Comparison of ENCODE assay signal across 25 cellular contexts in genomic region chr2:217049931-217050330, GRCh38.
DNase-seq lines count a peak whose midpoint lies in the region; ATAC-seq and TF ChIP-seq lines count a peak whose summit lies in the region.
"Had no signal": no experiment of that assay in that cellular context is flagged by ENCODE, and none has a peak within 500 bp of the region (broad histone marks: within the 10 kb centered on the region; RNA-seq: fewer than 3 reads in every experiment).

No MANE protein-coding gene starts in this region.

- H3K27ac ChIP-seq in BLaER1 = no peak overlapping the region
- H3K27ac ChIP-seq in GM23338 (ENCODE audit: low read depth) = no peak overlapping the region
- H3K27ac ChIP-seq in CD8-positive, alpha-beta T cell (ENCODE audit: low read depth, low read length) = no peak overlapping the region
- no peak overlapping the region for H3K27ac ChIP-seq in mammary epithelial cell (ENCODE audit: insufficient read depth, low read depth, low read length)
- H3K27ac ChIP-seq: RWPE1 had no signal

- H3K79me2 ChIP-seq in GM23338 (replicated peaks; ENCODE audit: insufficient read depth) (no peaks in the 10 kb centered on the region), mammary epithelial cell (ENCODE audit: insufficient read depth, low read length) (no peaks in the 10 kb centered on the region)

- in situ Hi-C loops in mammary epithelial cell (cut with MboI; ENCODE audit: low sequenced_read_pairs in 2 of 2) = no loop called here

- 83% methylated on average over 3 of the region's 3 CpGs for WGBS in mammary epithelial cell (ENCODE audit: low coverage, missing lambda C conversion rate)

- H3K27ac Mint-ChIP-seq in GM23338 (peak overlapping the region; percentile 11; the same call in 1 of the 2 replicates), neural crest cell (ENCODE audit: unreplicated experiment) (peak overlapping the region; percentile 97)
- H3K27ac Mint-ChIP-seq in CD8-positive, alpha-beta T cell = no peak overlapping the region
- H3K27ac Mint-ChIP-seq in activated T-helper 17 cell treated with anti-CD3 and anti-CD28 coated beads, Interleukin-2, amount 50 U/mL, for 72 hours = no peak overlapping the region
- H3K27ac Mint-ChIP-seq: activated CD4-positive, alpha-beta T cell treated with anti-CD3 and anti-CD28 coated beads for 36 hours; activated naive CD8-positive, alpha-beta T cell treated with anti-CD3 and anti-CD28 coated beads, Interleukin-2, amount 10 ng/mL, durations not matched to agents 7 days and 5 days; activated T-helper 2 cell treated with anti-CD3 and anti-CD28 coated beads, Interferon-gamma antibody, Interleukin-2, Interleukin-4, amounts not matched to agents 10 μg/mL and 5 μg/mL and 100 μg/mL, durations not matched to agents 14 hours and 24 hours and 36 hours; memory B cell; naive B cell had no signal

- no peak overlapping the region for H2AFZ ChIP-seq in GM23338
- no peak overlapping the region for H2AFZ ChIP-seq in mammary epithelial cell (ENCODE audit: low read depth, low read length)

- H3K27me3 Mint-ChIP-seq in GM23338 (ENCODE audit: insufficient read depth, low read depth, poor library complexity) = no peaks in the 10 kb centered on the region
- no peaks in the 10 kb centered on the region for H3K27me3 Mint-ChIP-seq in neural crest cell (ENCODE audit: low read depth)
- H3K27me3 Mint-ChIP-seq in CD8-positive, alpha-beta T cell (ENCODE audit: low read depth) = no peaks in the 10 kb centered on the region
- peaks cover 33% of the 10 kb centered on the region for H3K27me3 Mint-ChIP-seq in activated T-helper 17 cell treated with anti-CD3 and anti-CD28 coated beads, Interleukin-2, amount 50 U/mL, for 72 hours

- no peaks in the 10 kb centered on the region for H3K36me3 ChIP-seq in BLaER1
- H3K36me3 ChIP-seq in GM23338 (ENCODE audit: insufficient read depth) = no peaks in the 10 kb centered on the region
- no peaks in the 10 kb centered on the region for H3K36me3 ChIP-seq in CD8-positive, alpha-beta T cell (ENCODE audit: insufficient read depth, low read length)
- H3K36me3 ChIP-seq in mammary epithelial cell (ENCODE audit: insufficient read depth, low read length) = no peaks in the 10 kb centered on the region
- H3K36me3 ChIP-seq: transverse colon had no signal

- H3K9me3 ChIP-seq in BLaER1 = 0 out of 2 replicates have a peak, but pooled peaks cover 7% of the 10 kb centered on the region
- H3K9me3 ChIP-seq in CD8-positive, alpha-beta T cell (ENCODE audit: low read length) = no peaks in the 10 kb centered on the region
- no peaks in the 10 kb centered on the region for H3K9me3 ChIP-seq in mammary epithelial cell (replicated peaks; ENCODE audit: insufficient read depth, low read length)
- H3K9me3 ChIP-seq: transverse colon had no signal

- H3K4me1 ChIP-seq in BLaER1 (peaks cover 53% of the 10 kb centered on the region), GM23338 (ENCODE audit: insufficient read depth) (no peaks in the 10 kb centered on the region), mammary epithelial cell (ENCODE audit: insufficient read depth, low read length) (no peaks in the 10 kb centered on the region)
- H3K4me1 ChIP-seq in CD8-positive, alpha-beta T cell (ENCODE audit: insufficient read depth, low read length) = no peaks in the 10 kb centered on the region

- no peak overlapping the region for H3K4me3 ChIP-seq in BLaER1
- H3K4me3 ChIP-seq in GM23338 = no peak overlapping the region
- H3K4me3 ChIP-seq in CD8-positive, alpha-beta T cell (ENCODE audit: low read depth, low read length) = no peak overlapping the region
- H3K4me3 ChIP-seq in mammary epithelial cell (replicated peaks in 1 of 3; ENCODE audit: insufficient read depth in 1 of 3, low read depth in 2 of 3, low read length in 3 of 3) = no peak overlapping the region
- H3K4me3 ChIP-seq: K562, skin epidermis, transverse colon had no signal

- peak overlapping the region; percentile 69 for H3K4me2 ChIP-seq in BLaER1
- H3K4me2 ChIP-seq in GM23338 = no peak overlapping the region
- no peak overlapping the region for H3K4me2 ChIP-seq in mammary epithelial cell (ENCODE audit: insufficient read depth, low read depth, low read length)

- H3K9ac ChIP-seq in BLaER1 (no peak overlapping the region), mammary epithelial cell (ENCODE audit: insufficient read depth, low read length) (no peak overlapping the region)

- no peak for ATAC-seq in GM23338
- no peak for ATAC-seq in CD8-positive, alpha-beta T cell
- ATAC-seq in activated T-helper 17 cell treated with anti-CD3 and anti-CD28 coated beads, Interleukin-2, amount 50 U/mL, for 72 hours (replicated peaks) = no peak
- ATAC-seq: activated CD4-positive, alpha-beta T cell treated with anti-CD3 and anti-CD28 coated beads for 36 hours; K562 had no signal

- POLR2A ChIA-PET in CD8-positive, alpha-beta T cell (lab: Charles Lee) = no interaction called here

- H4K20me1 ChIP-seq in BLaER1 (no peaks in the 10 kb centered on the region), GM23338 (replicated peaks; ENCODE audit: insufficient read depth) (no peaks in the 10 kb centered on the region), mammary epithelial cell (ENCODE audit: insufficient read depth, low read length) (no peaks in the 10 kb centered on the region)

- 0 out of 2 replicates have a peak, but pooled peaks cover 8% of the 10 kb centered on the region for H3K9me2 ChIP-seq in GM23338 (ENCODE audit: insufficient read depth)

- CTCF ChIA-PET in CD8-positive, alpha-beta T cell (lab: Charles Lee) = interaction anchor here (0.6 kb wide), 2 partner anchors 11 to 236 kb away, joined by 3 read pairs; no protein-coding TSS in a partner anchor
- CTCF ChIA-PET in mammary epithelial cell (lab: Charles Lee; ENCODE audit: low non-redundant PET) = no interaction called here

- H3K4me3 Mint-ChIP-seq in GM23338 = no peak overlapping the region
- no peak overlapping the region for H3K4me3 Mint-ChIP-seq in neural crest cell
- H3K4me3 Mint-ChIP-seq in CD8-positive, alpha-beta T cell = no peak overlapping the region
- no peak overlapping the region for H3K4me3 Mint-ChIP-seq in activated T-helper 17 cell treated with anti-CD3 and anti-CD28 coated beads, Interleukin-2, amount 50 U/mL, for 72 hours
- H3K4me3 Mint-ChIP-seq: activated CD4-positive, alpha-beta T cell treated with anti-CD3 and anti-CD28 coated beads for 36 hours; activated naive CD8-positive, alpha-beta T cell treated with anti-CD3 and anti-CD28 coated beads, Interleukin-2, amount 10 ng/mL, durations not matched to agents 7 days and 5 days; CD4-positive, alpha-beta memory T cell; memory B cell; naive B cell had no signal

- H3K4me1 Mint-ChIP-seq in GM23338 (peaks cover 9% of the 10 kb centered on the region), neural crest cell (peaks cover 64% of the 10 kb centered on the region)
- no peaks in the 10 kb centered on the region for H3K4me1 Mint-ChIP-seq in CD8-positive, alpha-beta T cell (ENCODE audit: low read depth)
- H3K4me1 Mint-ChIP-seq in activated T-helper 17 cell treated with anti-CD3 and anti-CD28 coated beads, Interleukin-2, amount 50 U/mL, for 72 hours = no peaks in the 10 kb centered on the region
- H3K4me1 Mint-ChIP-seq: activated CD4-positive, alpha-beta T cell treated with anti-CD3 and anti-CD28 coated beads for 36 hours; CD4-positive, alpha-beta memory T cell; memory B cell; naive B cell had no signal

- H3K36me3 Mint-ChIP-seq in GM23338 (ENCODE audit: low read depth) (no peaks in the 10 kb centered on the region), neural crest cell (ENCODE audit: low read depth) (no peaks in the 10 kb centered on the region)
- no peaks in the 10 kb centered on the region for H3K36me3 Mint-ChIP-seq in CD8-positive, alpha-beta T cell
- H3K36me3 Mint-ChIP-seq in activated T-helper 17 cell treated with anti-CD3 and anti-CD28 coated beads, Interleukin-2, amount 50 U/mL, for 72 hours (ENCODE audit: low read depth) = no peaks in the 10 kb centered on the region
- H3K36me3 Mint-ChIP-seq: activated naive CD8-positive, alpha-beta T cell treated with anti-CD3 and anti-CD28 coated beads, Interleukin-2, amount 10 ng/mL, durations not matched to agents 7 days and 5 days; CD4-positive, alpha-beta memory T cell; memory B cell; naive B cell had no signal

- H3F3A ChIP-seq in GM23338 (replicated peaks; ENCODE audit: low read depth) = no peaks in the 10 kb centered on the region

- DNase-seq in GM23338 (ENCODE audit: low spot score) = no peak
- peak; percentile 81 for DNase-seq in brain pericyte (ENCODE audit: low read depth, low spot score)
- DNase-seq in neural crest cell (ENCODE audit: low read depth, low spot score) = no peak
- DNase-seq in CD8-positive, alpha-beta T cell = no peak
- no peak for DNase-seq in mammary epithelial cell
- no peak for DNase-seq in GM10266 (ENCODE audit: extremely low spot score)
- DNase-seq: activated CD4-positive, alpha-beta T cell treated with anti-CD3 and anti-CD28 coated beads for 36 hours; activated naive CD8-positive, alpha-beta T cell treated with anti-CD3 and anti-CD28 coated beads, Interleukin-2, amount 10 ng/mL, durations not matched to agents 7 days and 5 days; CD4-positive, alpha-beta memory T cell; cortex of kidney; DMS79; MM.1S; naive B cell; NCI-H187 treated with DMSO at 0.1 percent for 48 hours; posterior cingulate gyrus; stimulated activated CD4-positive, alpha-beta T cell treated with anti-CD3 and anti-CD28 coated beads, Interleukin-2, amount 100 ng/mL, for 24 hours; stimulated activated naive CD4-positive, alpha-beta T cell; transverse colon had no signal

- H3K27me3 ChIP-seq in BLaER1 = no peaks in the 10 kb centered on the region
- H3K27me3 ChIP-seq in GM23338 (ENCODE audit: insufficient read depth) = no peaks in the 10 kb centered on the region
- no peaks in the 10 kb centered on the region for H3K27me3 ChIP-seq in CD8-positive, alpha-beta T cell (ENCODE audit: insufficient read depth, low read length)
- no peaks in the 10 kb centered on the region for H3K27me3 ChIP-seq in mammary epithelial cell (ENCODE audit: insufficient read depth, low read length)
- H3K27me3 ChIP-seq: transverse colon had no signal

- intact Hi-C loops in CD8-positive, alpha-beta T cell (cut with DNase I, micrococcal nuclease) = no loop called here
- intact Hi-C loops in mammary epithelial cell (cut with micrococcal nuclease) = loop anchor here (5.0 kb wide), 1 partner anchor 92 kb away; no protein-coding TSS in a partner anchor

- TF ChIP-seq CTCF in GM23338 (conservative IDR thresholded peaks at IDR 0.05; ENCODE audit: low read depth in 2 of 2) = no peak
- no peak for TF ChIP-seq CTCF in neural crest cell (conservative IDR thresholded peaks at IDR 0.05)
- no peak for TF ChIP-seq CTCF in CD8-positive, alpha-beta T cell (IDR thresholded peaks at IDR 0.05)
- no peak for TF ChIP-seq CTCF in mammary epithelial cell (conservative IDR thresholded peaks at IDR 0.05 in 1 of 2, IDR thresholded peaks at IDR 0.05 in 1 of 2; ENCODE audit: extremely low read depth in 1 of 2, insufficient read depth in 1 of 2, low read depth in 1 of 2, low read length in 2 of 2)
- TF ChIP-seq CTCF in GM10266 (IDR thresholded peaks at IDR 0.05; ENCODE audit: control insufficient read depth, insufficient read depth, low read depth, missing control alignments) = no peak

- dilution Hi-C loops in mammary epithelial cell (cut with HindIII; ENCODE audit: low sequenced_read_pairs) = no loop called here

- no TSS peak for BruUV-seq in mammary epithelial cell (replicated peaks; lab: Mats Ljungman, UMichigan)

- H3K9me3 Mint-ChIP-seq in GM23338 (no peaks in the 10 kb centered on the region), neural crest cell (no peaks in the 10 kb centered on the region)
- no peaks in the 10 kb centered on the region for H3K9me3 Mint-ChIP-seq in CD8-positive, alpha-beta T cell
- peaks cover 4% of the 10 kb centered on the region for H3K9me3 Mint-ChIP-seq in activated T-helper 17 cell treated with anti-CD3 and anti-CD28 coated beads, Interleukin-2, amount 50 U/mL, for 72 hours
- H3K9me3 Mint-ChIP-seq: activated naive CD8-positive, alpha-beta T cell treated with anti-CD3 and anti-CD28 coated beads, Interleukin-2, amount 10 ng/mL, durations not matched to agents 7 days and 5 days; activated T-helper 2 cell treated with anti-CD3 and anti-CD28 coated beads, Interferon-gamma antibody, Interleukin-2, Interleukin-4, amounts not matched to agents 10 μg/mL and 5 μg/mL and 100 μg/mL, durations not matched to agents 14 hours and 24 hours and 36 hours; CD4-positive, alpha-beta memory T cell; memory B cell had no signal

Comparison
In these comparisons a context has a peak if more than half of its experiments do, and no peak if none do; other contexts are left out.
1. H3K27ac Mint-ChIP-seq: peak in GM23338 (single experiment) and neural crest cell (single experiment); none in CD8-positive, alpha-beta T cell (single experiment) and activated T-helper 17 cell treated with anti-CD3 and anti-CD28 coated beads, Interleukin-2, amount 50 U/mL, for 72 hours (single experiment).